ENCODE assay signal across 29 cellular contexts in genomic region chr9:70540016-70540415, GRCh38.
"Had no signal": no experiment of that assay in that cellular context is flagged by ENCODE, and none has a peak within 500 bp of the region (broad histone marks: within the 10 kb centered on the region; RNA-seq: fewer than 3 reads in every experiment).

No MANE protein-coding gene starts in this region.

- ATAC-seq: naive thymus-derived CD8-positive, alpha-beta T cell; natural killer cell treated with Interleukin-12 subunit alpha and Interleukin-12 subunit beta and Interleukin-15 and Interleukin-18, amount 100 ng/mL, for 72 hours; psoas muscle; right lobe of liver; stimulated activated effector memory CD8-positive, alpha-beta T cell treated with anti-CD3 and anti-CD28 coated beads, Interleukin-12 subunit alpha, Interleukin-12 subunit beta, amount 100 ng/mL, for 72 hours; stimulated activated naive B cell treated with anti-CD40 and anti-IgM and Interleukin-4, amounts not matched to agents 10 μg/mL and 1 μg/mL and 100 μg/mL, for 72 hours had no signal

- H3K9me3 ChIP-seq: ovary, psoas muscle, right lobe of liver, sigmoid colon, stomach, thoracic aorta, thyroid gland, tibial nerve, upper lobe of left lung, vagina had no signal

- H3K4me2 ChIP-seq: neural progenitor cell had no signal

- H3K9ac ChIP-seq: neural progenitor cell, parathyroid adenoma had no signal

- H2AFZ ChIP-seq: neural progenitor cell, parathyroid adenoma had no signal

- H3K4me3 ChIP-seq: neural progenitor cell, ovary, psoas muscle, right lobe of liver, sigmoid colon, stomach, thoracic aorta, thyroid gland, tibial nerve, upper lobe of left lung, vagina had no signal

- H3K27me3 ChIP-seq: neural progenitor cell, ovary, right lobe of liver, sigmoid colon, stomach, thyroid gland, tibial nerve, upper lobe of left lung, vagina had no signal

- H3K27me3 Mint-ChIP-seq: naive thymus-derived CD8-positive, alpha-beta T cell; progenitor cell of endocrine pancreas; stimulated activated naive CD8-positive, alpha-beta T cell treated with anti-CD3 and anti-CD28 coated beads, Interleukin-15, Interleukin-2, amounts not matched to agents 100 ng/mL and 50 ng/mL, for 24 hours had no signal

- H3K9me3 Mint-ChIP-seq: naive thymus-derived CD8-positive, alpha-beta T cell; natural killer cell treated with Interleukin-12 subunit alpha and Interleukin-12 subunit beta and Interleukin-15 and Interleukin-18, amount 100 ng/mL, for 72 hours; nephron progenitor cell; neural progenitor cell; stimulated activated effector memory CD8-positive, alpha-beta T cell treated with anti-CD3 and anti-CD28 coated beads, Interleukin-12 subunit alpha, Interleukin-12 subunit beta, amount 100 ng/mL, for 72 hours; stimulated activated naive B cell treated with anti-CD40 and anti-IgM and Interleukin-4, amounts not matched to agents 10 μg/mL and 1 μg/mL and 100 μg/mL, for 72 hours; stimulated activated naive CD8-positive, alpha-beta T cell treated with anti-CD3 and anti-CD28 coated beads, Interleukin-15, Interleukin-2, amounts not matched to agents 100 ng/mL and 50 ng/mL, for 24 hours had no signal

- H3K27ac Mint-ChIP-seq: natural killer cell treated with Interleukin-12 subunit alpha and Interleukin-12 subunit beta and Interleukin-15 and Interleukin-18, amount 100 ng/mL, for 72 hours; nephron progenitor cell; progenitor cell of endocrine pancreas; stimulated activated effector memory CD8-positive, alpha-beta T cell treated with anti-CD3 and anti-CD28 coated beads, Interleukin-12 subunit alpha, Interleukin-12 subunit beta, amount 100 ng/mL, for 72 hours; stimulated activated naive CD8-positive, alpha-beta T cell treated with anti-CD3 and anti-CD28 coated beads, Interleukin-15, Interleukin-2, amounts not matched to agents 100 ng/mL and 50 ng/mL, for 24 hours had no signal

- DNase-seq: naive thymus-derived CD8-positive, alpha-beta T cell; nephron progenitor cell; occipital lobe; ovary; posterior cingulate gyrus; psoas muscle; right cardiac atrium; right lobe of liver; sigmoid colon; small intestine; stimulated activated CD4-positive, alpha-beta T cell treated with anti-CD3 and anti-CD28 coated beads, Interleukin-15, amount 100 ng/mL, for 24 hours; stimulated activated CD4-positive, alpha-beta T cell treated with anti-CD3 and anti-CD28 coated beads, Interleukin-2, amount 100 ng/mL, for 24 hours; stimulated activated CD4-positive, alpha-beta T cell treated with anti-CD3 and anti-CD28 coated beads, Interleukin-2, amount 100 ng/mL, for 48 hours; stimulated activated CD4-positive, alpha-beta T cell treated with anti-CD3 and anti-CD28 coated beads, Interleukin-4, amount 100 ng/mL, for 24 hours; stimulated activated naive B cell treated with anti-CD40 and anti-IgM and Interleukin-4, amounts not matched to agents 10 μg/mL and 1 μg/mL and 100 μg/mL, for 72 hours; stimulated activated naive CD4-positive, alpha-beta T cell treated with Interleukin-2 at 50 U/mL for 16 hours; stomach; thyroid gland; trophoblast cell; upper lobe of left lung had no signal

- H3K4me1 ChIP-seq: parathyroid adenoma, psoas muscle, right lobe of liver, sigmoid colon, stomach, thyroid gland, tibial nerve, upper lobe of left lung, vagina had no signal

- H3K36me3 ChIP-seq: neural progenitor cell, ovary, right lobe of liver, sigmoid colon, stomach, thoracic aorta, thyroid gland, upper lobe of left lung, vagina had no signal

- H3K4me3 Mint-ChIP-seq: naive thymus-derived CD8-positive, alpha-beta T cell; natural killer cell treated with Interleukin-12 subunit alpha and Interleukin-12 subunit beta and Interleukin-15 and Interleukin-18, amount 100 ng/mL, for 72 hours; nephron progenitor cell; neural progenitor cell; stimulated activated effector memory CD8-positive, alpha-beta T cell treated with anti-CD3 and anti-CD28 coated beads, Interleukin-12 subunit alpha, Interleukin-12 subunit beta, amount 100 ng/mL, for 72 hours; stimulated activated naive B cell treated with anti-CD40 and anti-IgM and Interleukin-4, amounts not matched to agents 10 μg/mL and 1 μg/mL and 100 μg/mL, for 72 hours; stimulated activated naive CD8-positive, alpha-beta T cell treated with anti-CD3 and anti-CD28 coated beads, Interleukin-15, Interleukin-2, amounts not matched to agents 100 ng/mL and 50 ng/mL, for 24 hours had no signal

- H3K27ac ChIP-seq: neural progenitor cell, ovary, parathyroid adenoma, psoas muscle, right lobe of liver, sigmoid colon, stomach, thoracic aorta, thyroid gland, tibial nerve, upper lobe of left lung, vagina had no signal

- H3K4me1 Mint-ChIP-seq: stimulated activated effector memory CD8-positive, alpha-beta T cell treated with anti-CD3 and anti-CD28 coated beads, Interleukin-12 subunit alpha, Interleukin-12 subunit beta, amount 100 ng/mL, for 72 hours; stimulated activated naive B cell treated with anti-CD40 and anti-IgM and Interleukin-4, amounts not matched to agents 10 μg/mL and 1 μg/mL and 100 μg/mL, for 72 hours had no signal

- H3K36me3 Mint-ChIP-seq: naive thymus-derived CD8-positive, alpha-beta T cell; natural killer cell treated with Interleukin-12 subunit alpha and Interleukin-12 subunit beta and Interleukin-15 and Interleukin-18, amount 100 ng/mL, for 72 hours; stimulated activated effector memory CD8-positive, alpha-beta T cell treated with anti-CD3 and anti-CD28 coated beads, Interleukin-12 subunit alpha, Interleukin-12 subunit beta, amount 100 ng/mL, for 72 hours; stimulated activated naive B cell treated with anti-CD40 and anti-IgM and Interleukin-4, amounts not matched to agents 10 μg/mL and 1 μg/mL and 100 μg/mL, for 72 hours had no signal
